ENCODE assay signal across 12 cellular contexts in the genomic region with DNA sequence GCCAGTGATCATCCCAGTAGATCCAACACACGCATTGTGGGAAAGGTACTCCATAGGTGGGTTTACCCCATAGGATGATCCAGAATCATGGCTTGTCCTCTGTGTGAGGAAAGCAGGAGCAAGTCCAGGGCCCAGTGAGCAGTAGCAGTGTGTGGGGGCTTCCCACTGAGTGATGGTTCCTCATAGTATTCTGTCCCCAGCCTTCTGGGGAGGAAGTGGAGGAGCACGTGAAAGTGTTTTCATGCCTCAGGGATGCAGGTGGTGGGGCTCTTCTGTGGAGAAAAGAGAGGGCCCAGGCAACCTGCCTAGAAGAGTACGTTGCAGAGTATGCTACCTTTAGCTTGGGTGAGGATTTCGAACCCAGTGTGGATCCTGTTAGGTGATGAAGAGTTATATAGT. TPM values are rescaled to one million over a fixed set of nuclear protein-coding genes. Genes with fewer than 3 reads are reported as not detected.
DNase-seq lines count a peak whose midpoint lies in the region; ATAC-seq, FAIRE-seq and TF ChIP-seq lines count a peak whose summit lies in the region.
"Had no signal": no experiment of that assay in that cellular context is flagged by ENCODE, and none has a peak within 500 bp of the region (broad histone marks: within the 10 kb centered on the region; RNA-seq: fewer than 3 reads in every experiment).

No MANE protein-coding gene starts in this region.

- TF ChIP-seq CTCF in GM12878 (IDR thresholded peaks at IDR 0.05 in 2 of 3, conservative IDR thresholded peaks at IDR 0.05 in 1 of 3; ENCODE audit: control insufficient read depth in 2 of 3, extremely low read depth in 1 of 3, insufficient read depth in 1 of 3, low read depth in 3 of 3, low read length in 3 of 3) (no peak), upper lobe of left lung (IDR thresholded peaks at IDR 0.05) (no peak)

- H3K9me3 ChIP-seq in CD4-positive, CD25-positive, alpha-beta regulatory T cell (ENCODE audit: control insufficient read depth in 2 of 2, low read length in 2 of 2): no peaks in the 10 kb centered on the region
- H3K9me3 ChIP-seq in GM12878 (replicated peaks; ENCODE audit: control insufficient read depth, insufficient read depth, low read length) (no peaks in the 10 kb centered on the region; the same call in 2 of the 3 replicates), upper lobe of left lung (no peaks in the 10 kb centered on the region)

- CTCF ChIA-PET in GM12878 (lab: Yijun Ruan, JAX): interaction anchor here (0.6 to 1.5 kb wide), 6 partner anchors 25 to 63 kb away, joined by 3 to 6 read pairs (median 4); a partner anchor contains a TSS

- H3K4me3 ChIP-seq in CD4-positive, CD25-positive, alpha-beta regulatory T cell (ENCODE audit: low read depth, low read length): peak overlapping the region; percentile 69
- H3K4me3 ChIP-seq in GM12878 (peak overlapping the region; percentile 58), upper lobe of left lung (no peak overlapping the region)

- no peak for FAIRE-seq in GM12878 (lab: Jason Lieb, UNC)

- no peak for TF ChIP-seq RAD21 in GM12878 (IDR thresholded peaks at IDR 0.05; ENCODE audit: insufficient read depth, low read depth, low read length)

- in situ Hi-C loops in GM12878 (cut with MboI) (loop anchor here (10.0 kb wide), 1 partner anchor 53 kb away; a partner anchor contains a TSS), ACHN (cut with HindIII; ENCODE audit: low pct_ligation_motif_present, low pct_unique_long_range_greater_than_20kb, low sequenced_read_pairs) (no loop called here)

- 17% methylated on average over 4 of the region's 4 CpGs for WGBS in GM12878 (ENCODE audit: insufficient coverage, insufficient replicate concordance, low lambda C conversion rate, missing lambda C conversion rate)
- 66 to 68% methylated on average over 4 of the region's 4 CpGs for WGBS in upper lobe of left lung, 2 donors

- RAD21 ChIA-PET in GM12878 (lab: Charles Lee; ENCODE audit: unreplicated experiment): interaction anchor here (0.6 to 2.1 kb wide), 14 partner anchors 15 to 60 kb away, joined by 3 to 12 read pairs (median 4); a partner anchor contains a TSS

- H3K27ac ChIP-seq in CD4-positive, CD25-positive, alpha-beta regulatory T cell (ENCODE audit: insufficient read depth, low read length, poor library complexity, severe bottlenecking): peak overlapping the region; percentile 58
- H3K27ac ChIP-seq in GM12878 (ENCODE audit: control insufficient read depth, insufficient read depth): peak overlapping the region; percentile 91
- peak overlapping the region in 2 of 4 donors; percentile 28 to 60 for H3K27ac ChIP-seq in upper lobe of left lung

- peak overlapping the region; percentile 58 for H3K9ac ChIP-seq in GM12878 (ENCODE audit: control insufficient read depth, insufficient read depth, low read length)

- TF ChIP-seq POLR2A in GM12878 (IDR thresholded peaks at IDR 0.05; ENCODE audit: low read depth, low read length) (no peak), upper lobe of left lung (IDR thresholded peaks at IDR 0.05) (no peak)

- H2AFZ ChIP-seq in GM12878 (ENCODE audit: control insufficient read depth, low read depth, low read length): no peak overlapping the region

- peaks cover 0 to 6% (median 3%) of the 10 kb centered on the region in 7 donors for H3K9me3 Mint-ChIP-seq in CD4-positive, CD25-positive, alpha-beta regulatory T cell
- H3K9me3 Mint-ChIP-seq: brain had no signal

- peak in 1 of 2 donors; percentile 7 for ATAC-seq in CD4-positive, CD25-positive, alpha-beta regulatory T cell (ENCODE audit: low read depth in 2 of 2)
- ATAC-seq in GM19372 (IDR thresholded peaks at IDR 0.05; ENCODE audit: low read depth, unreplicated experiment): peak; percentile 17
- peak; percentile 26 for ATAC-seq in HG03139 (IDR thresholded peaks at IDR 0.05; ENCODE audit: unreplicated experiment)
- peak; percentile 65 for ATAC-seq in GM12878
- ATAC-seq in upper lobe of left lung (ENCODE audit: low FRiP score in 2 of 2): no peak

- TF ChIP-seq EP300 in GM12878 (IDR thresholded peaks at IDR 0.05; ENCODE audit: borderline replicate concordance in 1 of 2, control insufficient read depth in 1 of 2, low read depth in 2 of 2, low read length in 2 of 2) (no peak), upper lobe of left lung (IDR thresholded peaks at IDR 0.05) (no peak)

- H3K79me2 ChIP-seq in GM12878 (ENCODE audit: control insufficient read depth, insufficient read depth, low read length): peaks cover 86% of the 10 kb centered on the region

- H3K4me3 Mint-ChIP-seq in CD4-positive, CD25-positive, alpha-beta regulatory T cell: peak overlapping the region; percentile 67 to 88 (median 81)
- H3K4me3 Mint-ChIP-seq: brain had no signal

- H3K4me2 ChIP-seq in GM12878 (ENCODE audit: control insufficient read depth, insufficient read depth): peak overlapping the region; percentile 91

- intact Hi-C loops in GM12878 (cut with micrococcal nuclease; ENCODE audit: unreplicated experiment): loop anchor here (2.0 kb wide), 1 partner anchor 17 kb away; no protein-coding TSS in a partner anchor

- SMC1A ChIA-PET in GM12878 (lab: Charles Lee; ENCODE audit: uncharacterized antibody, unreplicated experiment): interaction anchor here (0.6 to 5.0 kb wide), 12 partner anchors 9 to 61 kb away, joined by 3 to 57 read pairs (median 4); no protein-coding TSS in a partner anchor

- H4K20me1 ChIP-seq in GM12878 (ENCODE audit: control insufficient read depth, insufficient read depth): peaks cover 4% of the 10 kb centered on the region; the same call in 1 of the 2 replicates

- peak overlapping the region; percentile 45 to 91 (median 87) for H3K27ac Mint-ChIP-seq in CD4-positive, CD25-positive, alpha-beta regulatory T cell
- H3K27ac Mint-ChIP-seq: brain had no signal

- POLR2A ChIA-PET in GM12878 (lab: Charles Lee): interaction anchor here (0.6 to 1.7 kb wide), 6 partner anchors 19 to 103 kb away, joined by 3 to 10 read pairs (median 6); a partner anchor contains a TSS

- peaks cover 3% of the 10 kb centered on the region for H3K36me3 ChIP-seq in CD4-positive, CD25-positive, alpha-beta regulatory T cell (ENCODE audit: control insufficient read depth, insufficient read depth, low read length)
- H3K36me3 ChIP-seq in GM12878 (ENCODE audit: control insufficient read depth in 2 of 2, insufficient read depth in 2 of 2, low read length in 1 of 2) (peaks cover 8 to 17% of the 10 kb centered on the region in 2 experiments; a peak in 3 of 4 replicates), upper lobe of left lung (no peaks in the 10 kb centered on the region)

- BruUV-seq in GM12878 (replicated peaks; lab: Mats Ljungman, UMichigan): no TSS peak

- H3K27me3 Mint-ChIP-seq in CD4-positive, CD25-positive, alpha-beta regulatory T cell: peaks cover 4% of the 10 kb centered on the region

- peaks cover 25% of the 10 kb centered on the region for H3K36me3 Mint-ChIP-seq in CD4-positive, CD25-positive, alpha-beta regulatory T cell

- H3K4me1 Mint-ChIP-seq in CD4-positive, CD25-positive, alpha-beta regulatory T cell: peaks cover 43 to 95% (median 80%) of the 10 kb centered on the region in 4 donors

- no peaks in the 10 kb centered on the region for H3K27me3 ChIP-seq in CD4-positive, CD25-positive, alpha-beta regulatory T cell (ENCODE audit: control insufficient read depth, insufficient read depth, low read length)
- H3K27me3 ChIP-seq in GM12878 (replicated peaks in 1 of 2; ENCODE audit: control insufficient read depth in 2 of 2, insufficient read depth in 2 of 2, low read length in 1 of 2): no peaks in the 10 kb centered on the region
- H3K27me3 ChIP-seq in upper lobe of left lung: no peaks in the 10 kb centered on the region

- DNase-seq in CD4-positive, CD25-positive, alpha-beta regulatory T cell: no peak
- DNase-seq in GM12878 (ENCODE audit: low read depth, low spot score): no peak
- DNase-seq in NCI-H2107 treated with DMSO at 0.1 percent for 48 hours (lab: John Stamatoyannopoulos, UW; ENCODE audit: unreplicated experiment): no peak
- DNase-seq in ACHN: no peak
- DNase-seq in upper lobe of left lung: no peak
- no peak for DNase-seq in NCI-H2029 treated with DMSO at 0.1 percent for 48 hours (lab: John Stamatoyannopoulos, UW)
- DNase-seq: foreskin fibroblast; NCI-H526; stimulated activated CD4-positive, alpha-beta T cell treated with anti-CD3 and anti-CD28 coated beads, Interleukin-4, amount 100 ng/mL, for 4 hours had no signal

- H3K4me1 ChIP-seq in CD4-positive, CD25-positive, alpha-beta regulatory T cell (ENCODE audit: control insufficient read depth, insufficient read depth, low read length, poor library complexity, severe bottlenecking): peaks cover 55% of the 10 kb centered on the region
- H3K4me1 ChIP-seq in GM12878 (ENCODE audit: control insufficient read depth, insufficient read depth, low read length) (peaks cover 74% of the 10 kb centered on the region), upper lobe of left lung (peaks cover 77 to 89% (median 80%) of the 10 kb centered on the region in 4 donors)

TF ChIP-seq in GM12878, 131 proteins besides CTCF, POLR2A, EP300 and RAD21 (continues in another document):
- TF ChIP-seq TCF12 (IDR thresholded peaks at IDR 0.05; ENCODE audit: low read depth, low read length) (no peak), RELA (IDR thresholded peaks at IDR 0.05; ENCODE audit: borderline replicate concordance, partially characterized antibody) (no peak), CHD1 (IDR thresholded peaks at IDR 0.05; ENCODE audit: low read depth, low read length) (no peak), IKZF1 (conservative IDR thresholded peaks at IDR 0.05) (no peak), SMAD5 (IDR thresholded peaks at IDR 0.05; ENCODE audit: low read depth) (no peak), NBN (IDR thresholded peaks at IDR 0.05) (0 out of 2 replicates have a peak, but pooled peaks have one; percentile 7)

RNA-seq across cellular contexts. Expression of a gene that starts 56.5 kb away (rescaled TPM):
- 101 TPM for total RNA-seq in CD4-positive, CD25-positive, alpha-beta regulatory T cell
- polyA plus RNA-seq in CD4-positive, CD25-positive, alpha-beta regulatory T cell: 10 to 100 TPM in 1 of 4 donors, 1 to 10 TPM in 3; 7.7 to 15.2 (median 9.0) TPM
- 59.8 and 61.3 TPM in 2 replicates for total RNA-seq in GM12878 (2013; cell fraction: nucleolus; rRNA removed)
- total RNA-seq in GM12878 (2014; rRNA removed) (6.9 and 8.3 TPM in 2 replicates), GM12878 (2014; rRNA removed; fragmentation: Illumina TruSeq; extraction: Trizol) (11.0 and 11.1 TPM in 2 replicates), GM12878 (2021) (39.8 and 40.1 TPM in 2 replicates), upper lobe of left lung (10 to 100 TPM; 63.4 to 90.4 (median 81.6) TPM)
- 18.4 TPM for polyA plus RNA-seq in GM12878 (2011; ENCODE audit: low read depth)
- polyA plus RNA-seq in GM12878 (2011; rRNA removed) (11.3 and 16.7 TPM in 2 replicates), GM12878 (2014; fragmentation: Illumina TruSeq; extraction: Trizol) (19.4 and 23.7 TPM in 2 replicates), GM12878 (2014; fragmentation: Nextera tagmentation; extraction: Ambion mirVana) (1 to 10 TPM; 6.6 to 9.4 TPM), GM12878 (2014; rRNA removed) (25.8 and 31.1 TPM in 2 replicates), GM12878 (2016; fragmentation: Nextera tagmentation; extraction: Ambion mirVana) (10 to 100 TPM; 27.1 to 33.7 TPM)
- 13.8 and 14.1 TPM in 2 replicates for polyA plus RNA-seq in GM12878 (2011; cell fraction: cytosol; rRNA removed)
- polyA plus RNA-seq in GM12878 (2011; cell fraction: nucleus; rRNA removed): 38.9 and 46.9 TPM in 2 replicates
- 23.6 and 27.7 TPM in 2 replicates for polyA plus RNA-seq in GM12878 (2012)
- 17.6 and 19.5 TPM in 2 replicates for polyA minus RNA-seq in GM12878 (2011; rRNA and poly(A)+ RNA removed)
- 5.1 and 5.6 TPM in 2 replicates for polyA minus RNA-seq in GM12878 (2011; cell fraction: cytosol; rRNA and poly(A)+ RNA removed)
- polyA minus RNA-seq in GM12878 (2011; cell fraction: nucleus; rRNA and poly(A)+ RNA removed): 14.9 and 32.6 TPM in 2 replicates

Comparison
In these comparisons a context has a peak if more than half of its experiments do, and no peak if none do; other contexts are left out.
1. ATAC-seq: peak in GM19372 (single experiment), HG03139 (single experiment) and GM12878 (single experiment); none in upper lobe of left lung (0 of 2).
2. H3K4me3 ChIP-seq: peak in CD4-positive, CD25-positive, alpha-beta regulatory T cell (single experiment) and GM12878 (single experiment); none in upper lobe of left lung (0 of 4).